Comparison of ENCODE assay signal across 1 cellular context in genomic region chr1:155982106-155982505, GRCh38.
A peak's percentile ranks its signal among the peaks of the same experiment; 100 is the strongest.
TF ChIP-seq lines count a peak whose summit lies in the region.

No MANE protein-coding gene starts in this region.

TF ChIP-seq in HepG2, 621 proteins besides CTCF, POLR2A, EP300 and RAD21:
- TF ChIP-seq ATF7-NPFF (CRISPR knock-in tag; IDR thresholded peaks at IDR 0.05; ENCODE audit: low read depth) (no peak), MNT (IDR thresholded peaks at IDR 0.05) (peak; percentile 34; the same call in 1 of the 2 replicates)
